In genomic region chr2:151261240-151261976, GRCh38 we compare ENCODE assay signal across 8 cellular contexts. TPM values are rescaled to one million over a fixed set of nuclear protein-coding genes. Genes with fewer than 3 reads are reported as not detected.
A peak's percentile ranks its signal among the peaks of the same experiment; 100 is the strongest.
DNase-seq lines count a peak whose midpoint lies in the region; ATAC-seq and TF ChIP-seq lines count a peak whose summit lies in the region.

TSS of gene RBM43 (minus strand) at chr2:151261863. CDS start at chr2:151261727, 136 bp downstream.

- ATAC-seq in heart left ventricle: peak; percentile 91 to 97 (median 97)

- H3K4me3 Mint-ChIP-seq in type B pancreatic cell: peak within 1 kb of the TSS; percentile 91

- DNase-seq in HFF-Myc (ENCODE audit: extremely low read depth, low read depth): peak; percentile 74
- peak; percentile 90 for DNase-seq in NAMALWA (ENCODE audit: low spot score)
- DNase-seq in adipocyte (ENCODE audit: low read depth): peak; percentile 98
- DNase-seq in heart left ventricle: peak; percentile 88 to 92 (median 91)
- peak; percentile 79 for DNase-seq in pons (ENCODE audit: low spot score)
- peak; percentile 79 for DNase-seq in type B pancreatic cell (ENCODE audit: extremely low spot score, unreplicated experiment)

- H3K9me3 Mint-ChIP-seq in type B pancreatic cell: no peaks in the 10 kb centered on the region

- 1 to 2% (median 2%) methylated on average over 35 to 61 of the region's 61 CpGs for WGBS in heart left ventricle, 4 donors

- TF ChIP-seq POLR2A in heart left ventricle (IDR thresholded peaks at IDR 0.05): peak in 1 of 2 donors; percentile 21

- no peaks in the 10 kb centered on the region for H3K9me2 ChIP-seq in SU-DHL-6 (replicated peaks; ENCODE audit: insufficient read depth, low read length)

- H3K27ac ChIP-seq in SU-DHL-6 (ENCODE audit: low read depth, low read length): no peak within 1 kb of the TSS
- peak within 1 kb of the TSS; percentile 87 to 98 (median 94) for H3K27ac ChIP-seq in heart left ventricle

- peak within 1 kb of the TSS; percentile 61 for H2AFZ ChIP-seq in SU-DHL-6 (ENCODE audit: low read depth, low read length, severe bottlenecking)

- H3K9me3 ChIP-seq in SU-DHL-6 (ENCODE audit: insufficient read depth, low read length) (no peaks in the 10 kb centered on the region), adipocyte (ENCODE audit: control insufficient read depth, low read length) (no peaks in the 10 kb centered on the region), heart left ventricle (no peaks in the 10 kb centered on the region)

- no peaks in the 10 kb centered on the region for H3K36me3 Mint-ChIP-seq in type B pancreatic cell

- H3K4me3 ChIP-seq in GM08714 (ENCODE audit: low read length) (peak within 1 kb of the TSS; percentile 83), HFF-Myc (replicated peaks; ENCODE audit: low read depth, low read length) (peak within 1 kb of the TSS; percentile 60), SU-DHL-6 (ENCODE audit: insufficient read depth, low read length, poor library complexity, severe bottlenecking) (peak within 1 kb of the TSS; percentile 55), adipocyte (ENCODE audit: low read length) (peak within 1 kb of the TSS; percentile 96), heart left ventricle (peak within 1 kb of the TSS; percentile 75 to 99 (median 84))

- H3K36me3 ChIP-seq in SU-DHL-6 (ENCODE audit: low read length) (no peaks in the 10 kb centered on the region), adipocyte (ENCODE audit: control insufficient read depth, insufficient read depth, low read length, severe bottlenecking) (no peaks in the 10 kb centered on the region), heart left ventricle (no peaks in the 10 kb centered on the region)

- no peaks in the 10 kb centered on the region for H3K27me3 Mint-ChIP-seq in type B pancreatic cell

- peaks cover 21% of the 10 kb centered on the region for H3K4me1 ChIP-seq in adipocyte (ENCODE audit: control insufficient read depth, insufficient read depth, low read length)
- H3K4me1 ChIP-seq in heart left ventricle: peaks cover 0 to 19% (median 5%) of the 10 kb centered on the region in 12 donors

- no peaks in the 10 kb centered on the region for H4K20me1 ChIP-seq in SU-DHL-6 (ENCODE audit: low read depth, low read length)

- no peaks in the 10 kb centered on the region for H3F3A ChIP-seq in SU-DHL-6 (ENCODE audit: insufficient read depth)

- H3K27ac Mint-ChIP-seq in type B pancreatic cell: peak within 1 kb of the TSS; percentile 87

- peaks cover 16% of the 10 kb centered on the region for H3K4me1 Mint-ChIP-seq in type B pancreatic cell (ENCODE audit: unreplicated experiment)

- H3K9ac ChIP-seq in SU-DHL-6 (ENCODE audit: low read length): peak within 1 kb of the TSS; percentile 31
- H3K9ac ChIP-seq in adipocyte (ENCODE audit: low read length): peak within 1 kb of the TSS; percentile 96

- no peak for TF ChIP-seq CTCF in HFF-Myc (IDR thresholded peaks at IDR 0.05; ENCODE audit: low read depth, low read length, missing control alignments)
- no peak for TF ChIP-seq CTCF in SU-DHL-6 (IDR thresholded peaks at IDR 0.05; ENCODE audit: insufficient read depth, low read length, poor library complexity, severe bottlenecking)
- TF ChIP-seq CTCF in heart left ventricle (IDR thresholded peaks at IDR 0.05): peak in 1 of 12 donors; percentile 7
- no peak for TF ChIP-seq CTCF in type B pancreatic cell (conservative IDR thresholded peaks at IDR 0.05)

- no peaks in the 10 kb centered on the region for H3K79me2 ChIP-seq in SU-DHL-6 (ENCODE audit: insufficient read depth, low read length)

- peak within 1 kb of the TSS; percentile 60 for H3K4me2 ChIP-seq in SU-DHL-6 (ENCODE audit: low read depth, low read length, poor library complexity, severe bottlenecking)

- H3K27me3 ChIP-seq in SU-DHL-6 (ENCODE audit: low read length): no peaks in the 10 kb centered on the region
- no peaks in the 10 kb centered on the region for H3K27me3 ChIP-seq in adipocyte (replicated peaks; ENCODE audit: control insufficient read depth, insufficient read depth, low read length)
- H3K27me3 ChIP-seq in heart left ventricle: no peaks in the 10 kb centered on the region

- intact Hi-C loops in heart left ventricle (cut with DNase I): loop anchor here in 2 of 10 donors (10.0 kb wide), 1 partner anchor 153 kb away; no protein-coding TSS in a partner anchor

RNA-seq across cellular contexts. Expression of gene RBM43, which starts in this region (rescaled TPM):
- 1 to 10 TPM in 7 of 9 donors, under 1 TPM in 2; 0.81 to 5.9 (median 1.9) TPM for total RNA-seq in heart left ventricle
- polyA plus RNA-seq in heart left ventricle: 1 to 10 TPM; 1.1 to 1.2 TPM
- 3.8 and 5.1 TPM in 2 replicates for total RNA-seq in type B pancreatic cell (ENCODE audit: low replicate concordance)
